Comparison of ENCODE assay signal across 1 cellular context in genomic region chr9:129869585-129870501, GRCh38.
TF ChIP-seq lines count a peak whose summit lies in the region.

No MANE protein-coding gene starts in this region.

TF ChIP-seq in liver, 16 proteins besides CTCF, POLR2A, EP300 and RAD21 (continued from another document):
- no peak for TF ChIP-seq ZBTB33 (IDR thresholded peaks at IDR 0.05)
- TF ChIP-seq SP1 (IDR thresholded peaks at IDR 0.05), result peak; percentile 38
- TF ChIP-seq FOXA2 (IDR thresholded peaks at IDR 0.05), result no peak
